Comparison of ENCODE assay signal across 16 cellular contexts in the genomic region with DNA sequence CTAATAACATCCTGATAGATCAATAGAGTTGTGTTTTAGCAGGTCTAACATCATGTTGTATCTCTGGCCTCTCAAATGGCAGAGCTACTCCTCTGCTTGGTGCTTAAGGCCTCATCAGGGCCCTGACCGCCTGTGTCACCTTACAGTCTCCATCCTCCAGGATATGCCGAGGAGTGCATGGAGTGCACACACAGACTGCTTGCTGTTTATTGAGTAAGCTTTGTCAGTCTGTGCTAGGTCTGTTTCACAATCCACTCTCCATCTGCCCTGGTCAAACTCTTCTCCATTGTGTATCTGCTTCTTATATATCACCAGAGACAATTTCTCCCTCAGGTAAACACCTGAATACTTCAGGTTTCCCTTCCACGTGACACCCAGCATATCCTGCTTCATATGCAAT.
DNase-seq lines count a peak whose midpoint lies in the region; ATAC-seq, FAIRE-seq and TF ChIP-seq lines count a peak whose summit lies in the region.
"Had no signal": no experiment of that assay in that cellular context is flagged by ENCODE, and none has a peak within 500 bp of the region (broad histone marks: within the 10 kb centered on the region; RNA-seq: fewer than 3 reads in every experiment).

No MANE protein-coding gene starts in this region.

- H3K27me3 ChIP-seq in H1 (replicated peaks in 1 of 4; ENCODE audit: control insufficient read depth in 3 of 4, extremely low read depth in 1 of 4, insufficient read depth in 3 of 4, low read length in 3 of 4), result no peaks in the 10 kb centered on the region
- H3K27me3 ChIP-seq in CD4-positive, alpha-beta T cell (ENCODE audit: control insufficient read depth, insufficient read depth, low read length), result no peaks in the 10 kb centered on the region

- no peak for TF ChIP-seq CTCF in H1 (IDR thresholded peaks at IDR 0.05; ENCODE audit: control extremely low read depth in 1 of 3, insufficient read depth in 1 of 3, low read depth in 1 of 3, low read length in 3 of 3)
- TF ChIP-seq CTCF in CD4-positive, alpha-beta T cell (IDR thresholded peaks at IDR 0.05), result no peak

- H2BK15ac ChIP-seq in H1 (ENCODE audit: low read length), result no peak overlapping the region

- H3K4me2 ChIP-seq in H1 (ENCODE audit: insufficient read depth in 1 of 2, low read depth in 2 of 2, low read length in 2 of 2), result no peak overlapping the region
- H3K4me2 ChIP-seq: A549, GM23338 had no signal

- H2BK5ac ChIP-seq in H1 (ENCODE audit: low read depth, low read length), result no peak overlapping the region

- POLR2A ChIA-PET in H1 (lab: Charles Lee; ENCODE audit: partially characterized antibody), result no interaction called here
- POLR2A ChIA-PET in CD4-positive, alpha-beta T cell (lab: Charles Lee), result no interaction called here

- no peaks in the 10 kb centered on the region for H3K27me3 Mint-ChIP-seq in stimulated activated naive CD8-positive, alpha-beta T cell treated with anti-CD3 and anti-CD28 coated beads, Interleukin-15, amount 100 ng/mL, for 72 hours
- no peaks in the 10 kb centered on the region for H3K27me3 Mint-ChIP-seq in CD4-positive, alpha-beta T cell

- H2BK120ac ChIP-seq in H1 (replicated peaks; ENCODE audit: low read depth, low read length), result no peak overlapping the region

- H3K4me3 ChIP-seq in H1 (ENCODE audit: extremely low read depth in 1 of 4, insufficient read depth in 2 of 4, low read depth in 3 of 4, low read length in 4 of 4), result no peak overlapping the region
- H3K4me3 ChIP-seq: A549, GM23338 had no signal

- CTCF ChIA-PET in H1 (lab: Charles Lee; ENCODE audit: partially characterized antibody), result interaction anchor here (1.3 kb wide), 1 partner anchor 135 kb away, joined by 3 read pairs; no protein-coding TSS in a partner anchor
- CTCF ChIA-PET in CD4-positive, alpha-beta T cell (lab: Charles Lee), result no interaction called here

- H3K4me1 Mint-ChIP-seq in stimulated activated naive CD8-positive, alpha-beta T cell treated with anti-CD3 and anti-CD28 coated beads, Interleukin-15, amount 100 ng/mL, for 72 hours, result no peaks in the 10 kb centered on the region
- no peaks in the 10 kb centered on the region for H3K4me1 Mint-ChIP-seq in CD4-positive, alpha-beta T cell (ENCODE audit: low read depth)

- no peak overlapping the region for H3K4me3 Mint-ChIP-seq in stimulated activated naive CD8-positive, alpha-beta T cell treated with anti-CD3 and anti-CD28 coated beads, Interleukin-15, amount 100 ng/mL, for 72 hours
- no peak overlapping the region for H3K4me3 Mint-ChIP-seq in CD4-positive, alpha-beta T cell
- H3K4me3 Mint-ChIP-seq: GM23338 had no signal

- TF ChIP-seq POLR2A in H1 (IDR thresholded peaks at IDR 0.05; ENCODE audit: control extremely low read depth in 1 of 2, low read depth in 2 of 2, low read length in 2 of 2), result no peak

- no peak overlapping the region for H3K4ac ChIP-seq in H1 (replicated peaks; ENCODE audit: insufficient read length, low read depth, low read length)

- H3K4me1 ChIP-seq in H1 (replicated peaks in 1 of 4; ENCODE audit: control insufficient read depth in 3 of 4, insufficient read depth in 4 of 4, low read length in 3 of 4), result no peaks in the 10 kb centered on the region; a peak in 1 of 7 replicates
- H3K4me1 ChIP-seq: A549 had no signal

- 88% methylated on average over 3 of the region's 3 CpGs; no CpG with 5 or more reads in 1 of the 2 experiments for WGBS in H1 (ENCODE audit: extremely low coverage in 1 of 2, insufficient coverage in 1 of 2, insufficient read length in 1 of 2, insufficient replicate concordance in 2 of 2, low coverage in 1 of 2, low lambda C conversion rate in 2 of 2, missing lambda C conversion rate in 1 of 2), 2 experiments

- H3K9me3 ChIP-seq in H1 (ENCODE audit: insufficient read depth in 2 of 2, low read depth in 1 of 2, low read length in 1 of 2), result no peaks in the 10 kb centered on the region
- no peaks in the 10 kb centered on the region for H3K9me3 ChIP-seq in CD4-positive, alpha-beta T cell (ENCODE audit: control insufficient read depth, low read length)
- H3K9me3 ChIP-seq: A549 had no signal

- H2AFZ ChIP-seq in H1 (ENCODE audit: low read length), result no peak overlapping the region
- H2AFZ ChIP-seq: GM23338 had no signal

- intact Hi-C loops in CD4-positive, alpha-beta T cell (cut with DNase I, micrococcal nuclease), result no loop called here

- no peak overlapping the region for H3K14ac ChIP-seq in H1 (ENCODE audit: insufficient read length)

- H4K20me1 ChIP-seq in H1 (replicated peaks in 1 of 2; ENCODE audit: control insufficient read depth in 1 of 2, insufficient read depth in 2 of 2, low read length in 2 of 2), result no peaks in the 10 kb centered on the region

- H4K91ac ChIP-seq in H1 (replicated peaks; ENCODE audit: insufficient read length, low read length), result no peak overlapping the region

- no peaks in the 10 kb centered on the region for H3K79me1 ChIP-seq in H1 (ENCODE audit: low read depth, low read length)

- no peak overlapping the region for H3K27ac Mint-ChIP-seq in stimulated activated naive CD8-positive, alpha-beta T cell treated with anti-CD3 and anti-CD28 coated beads, Interleukin-15, amount 100 ng/mL, for 72 hours
- H3K27ac Mint-ChIP-seq in activated naive CD4-positive, alpha-beta T cell treated with anti-CD3 and anti-CD28 coated beads, Interleukin-2, amount 50 U/mL, for 72 hours, result no peak overlapping the region
- H3K27ac Mint-ChIP-seq in CD4-positive, alpha-beta T cell, result no peak overlapping the region
- H3K27ac Mint-ChIP-seq: GM23338 had no signal

- FAIRE-seq in H1 (lab: Jason Lieb, UNC), result no peak
- FAIRE-seq: A549 had no signal

- no peak overlapping the region for H4K8ac ChIP-seq in H1 (ENCODE audit: extremely low read depth, insufficient read depth, low read length)

- TF ChIP-seq RAD21 in H1 (IDR thresholded peaks at IDR 0.05 in 1 of 2, conservative IDR thresholded peaks at IDR 0.05 in 1 of 2; ENCODE audit: low read depth in 2 of 2, low read length in 2 of 2), result no peak

- no peak overlapping the region for H3K18ac ChIP-seq in H1 (ENCODE audit: extremely low read depth, low read length)

- no peak overlapping the region for H2BK12ac ChIP-seq in H1 (ENCODE audit: low read depth, low read length)

- H3K56ac ChIP-seq in H1 (replicated peaks; ENCODE audit: insufficient read length, low read depth, low read length), result no peak overlapping the region

- no peak overlapping the region for H3K23ac ChIP-seq in H1 (ENCODE audit: insufficient read length)

- no peak overlapping the region for H3K9ac ChIP-seq in H1 (replicated peaks in 1 of 4; ENCODE audit: extremely low read depth in 1 of 4, low read depth in 3 of 4, low read length in 3 of 4)

- no peaks in the 10 kb centered on the region for H3K23me2 ChIP-seq in H1 (ENCODE audit: low read depth, low read length)

- H3K9me3 Mint-ChIP-seq in stimulated activated naive CD8-positive, alpha-beta T cell treated with anti-CD3 and anti-CD28 coated beads, Interleukin-15, amount 100 ng/mL, for 72 hours, result no peaks in the 10 kb centered on the region
- peaks cover 0 to 3% of the 10 kb centered on the region in 2 donors for H3K9me3 Mint-ChIP-seq in activated naive CD4-positive, alpha-beta T cell treated with anti-CD3 and anti-CD28 coated beads, Interleukin-2, amount 50 U/mL, for 72 hours
- no peaks in the 10 kb centered on the region for H3K9me3 Mint-ChIP-seq in CD4-positive, alpha-beta T cell
- H3K9me3 Mint-ChIP-seq: GM23338 had no signal

- TF ChIP-seq EP300 in H1 (IDR thresholded peaks at IDR 0.05; ENCODE audit: borderline replicate concordance in 1 of 2, low read depth in 2 of 2, low read length in 2 of 2), result no peak

- H3K79me2 ChIP-seq in H1 (ENCODE audit: control insufficient read depth in 1 of 2, insufficient read depth in 2 of 2, low read length in 2 of 2), result no peaks in the 10 kb centered on the region

- 0 out of 2 replicates have a peak overlapping the region, but pooled peaks have one; percentile 8 for H2AK5ac ChIP-seq in H1 (ENCODE audit: low read depth, low read length)

- no peak overlapping the region for H3K27ac ChIP-seq in H1 (ENCODE audit: low read depth, low read length)
- H3K27ac ChIP-seq in CD4-positive, alpha-beta T cell (ENCODE audit: low read depth, low read length), result no peak overlapping the region
- H3K27ac ChIP-seq: A549, C4-2B had no signal

- H3K36me3 ChIP-seq in H1 (ENCODE audit: control insufficient read depth in 2 of 4, insufficient read depth in 4 of 4, low read length in 3 of 4), result no peaks in the 10 kb centered on the region

- no peak overlapping the region for H4K5ac ChIP-seq in H1 (ENCODE audit: insufficient read length, low read depth, low read length)

- H3K36me3 Mint-ChIP-seq in activated naive CD4-positive, alpha-beta T cell treated with anti-CD3 and anti-CD28 coated beads, Interleukin-2, amount 50 U/mL, for 72 hours, result no peaks in the 10 kb centered on the region
- H3K36me3 Mint-ChIP-seq in CD4-positive, alpha-beta T cell (ENCODE audit: low read depth), result no peaks in the 10 kb centered on the region

- no peak overlapping the region for H2BK20ac ChIP-seq in H1 (ENCODE audit: low read length)

- ATAC-seq in stimulated activated naive CD8-positive, alpha-beta T cell treated with anti-CD3 and anti-CD28 coated beads, Interleukin-15, amount 100 ng/mL, for 72 hours, result peak; percentile 33
- no peak for ATAC-seq in stimulated activated naive CD8-positive, alpha-beta T cell treated with anti-CD3 and anti-CD28 coated beads, Interleukin-15, Interleukin-2, amounts not matched to agents 100 U/mL and 50 U/mL, for 24 hours
- no peak for ATAC-seq in activated naive CD4-positive, alpha-beta T cell treated with anti-CD3 and anti-CD28 coated beads, Interleukin-2, amount 50 U/mL, for 72 hours
- ATAC-seq in CD4-positive, alpha-beta T cell (ENCODE audit: poor library complexity), result no peak
- ATAC-seq in GM18907 (IDR thresholded peaks at IDR 0.05; ENCODE audit: unreplicated experiment), result no peak
- ATAC-seq: GM23338 had no signal

- no peak for DNase-seq in stimulated activated naive CD8-positive, alpha-beta T cell treated with anti-CD3 and anti-CD28 coated beads, Interleukin-15, amount 100 ng/mL, for 72 hours
- no peak for DNase-seq in stimulated activated naive CD8-positive, alpha-beta T cell treated with anti-CD3 and anti-CD28 coated beads, Interleukin-15, Interleukin-2, amounts not matched to agents 100 U/mL and 50 U/mL, for 24 hours
- DNase-seq in NCI-H2029 (lab: John Stamatoyannopoulos, UW) (peak; percentile 22), H1 (ENCODE audit: low read depth in 1 of 2, low spot score in 2 of 2) (no peak), NCI-H1436 (lab: John Stamatoyannopoulos, UW) (no peak)
- no peak for DNase-seq in activated naive CD4-positive, alpha-beta T cell treated with anti-CD3 and anti-CD28 coated beads, Interleukin-2, amount 50 U/mL, for 72 hours (ENCODE audit: low spot score in 2 of 2)
- DNase-seq in CD4-positive, alpha-beta T cell, result no peak
- DNase-seq: IMR-90, NCI-H1105 treated with DMSO at 0.1 percent for 48 hours, NCI-H187 treated with DMSO at 0.1 percent for 48 hours, NCI-H2171, NCI-H524 had no signal

TF ChIP-seq in H1, 55 proteins besides CTCF, POLR2A, EP300 and RAD21 (continues in another document):
- TF ChIP-seq SIRT6 (IDR thresholded peaks at IDR 0.05; ENCODE audit: low read length) (no peak), CREB1 (IDR thresholded peaks at IDR 0.05) (no peak), TCF12 (IDR thresholded peaks at IDR 0.05; ENCODE audit: low read depth, low read length) (no peak), KDM4A (IDR thresholded peaks at IDR 0.05; ENCODE audit: low read depth, low read length, severe bottlenecking) (no peak), CTBP2 (IDR thresholded peaks at IDR 0.05; ENCODE audit: borderline replicate concordance, insufficient read depth, insufficient read length, low read length) (no peak)
